In the genomic region with DNA sequence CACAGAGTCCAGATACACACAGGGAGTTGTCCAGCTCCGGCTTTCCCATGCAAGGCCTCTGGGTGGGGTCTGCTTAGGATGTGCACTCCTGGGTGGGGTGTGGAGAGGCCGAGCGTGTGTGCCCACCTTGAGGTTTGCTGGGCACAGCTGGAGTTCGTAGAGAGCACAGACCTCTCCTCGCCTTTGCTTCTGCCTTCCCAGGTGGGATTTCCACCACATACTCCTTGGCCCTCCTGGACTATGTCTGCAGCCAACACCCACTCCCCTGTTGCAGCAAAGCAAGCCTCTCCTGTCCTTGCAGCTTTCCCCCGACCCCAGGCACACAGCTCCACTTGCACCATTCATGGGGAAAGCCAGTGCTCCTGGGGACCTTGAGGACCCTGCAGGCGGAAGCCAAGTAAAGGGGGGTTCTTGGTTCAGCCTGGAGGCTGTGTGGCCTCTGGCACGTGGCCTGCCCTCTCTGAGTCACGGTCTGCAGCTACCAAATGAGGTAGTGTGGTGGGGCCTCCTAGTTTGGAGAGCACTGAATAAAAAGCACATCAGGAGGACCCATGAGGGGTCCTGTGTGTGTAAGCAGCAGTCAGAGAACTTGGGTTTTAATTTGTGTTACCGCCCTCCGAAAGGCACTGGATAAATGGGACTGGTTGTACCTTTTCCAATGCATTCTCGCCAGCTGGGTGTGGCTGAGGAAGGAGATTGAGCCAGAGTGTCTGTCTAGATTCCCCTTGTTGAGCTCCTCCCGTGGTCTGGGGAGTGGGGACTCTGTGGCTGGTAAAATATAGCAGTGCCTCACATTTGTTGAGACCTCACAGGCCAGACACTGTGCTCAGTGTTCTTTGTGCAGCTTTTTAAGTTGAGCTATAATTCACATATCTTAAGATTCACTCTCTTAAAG, we compare ENCODE assay signal across 13 cellular contexts. TPM values are rescaled to one million over a fixed set of nuclear protein-coding genes. Genes with fewer than 3 reads are reported as not detected.
DNase-seq lines count a peak whose midpoint lies in the region; ATAC-seq and TF ChIP-seq lines count a peak whose summit lies in the region.
"Had no signal": no experiment of that assay in that cellular context is flagged by ENCODE, and none has a peak within 500 bp of the region (broad histone marks: within the 10 kb centered on the region; RNA-seq: fewer than 3 reads in every experiment).

No MANE protein-coding gene starts in this region.

- H3K4me3 Mint-ChIP-seq in activated T-cell treated with anti-CD3 and anti-CD28 coated beads, Interleukin-2, amount 50 U/mL, for 4 hours = no peak overlapping the region
- H3K4me3 Mint-ChIP-seq: neural crest cell had no signal

- intact Hi-C loops in dorsolateral prefrontal cortex (cut with DNase I) (loop anchor here in 1 of 2 donors (10.0 kb wide), 1 partner anchor 61 kb away; no protein-coding TSS in a partner anchor), stomach (cut with DNase I; ENCODE audit: low total_unique reads) (no loop called here)

- peaks cover 26% of the 10 kb centered on the region for H3K36me3 Mint-ChIP-seq in activated T-cell treated with anti-CD3 and anti-CD28 coated beads, Interleukin-2, amount 50 U/mL, for 4 hours (ENCODE audit: insufficient read depth)

- H3K4me1 ChIP-seq in stomach = peaks cover 53 to 81% (median 76%) of the 10 kb centered on the region in 4 donors

- no peak overlapping the region for H3K4me3 ChIP-seq in dorsolateral prefrontal cortex
- no peak overlapping the region for H3K4me3 ChIP-seq in stomach

- TF ChIP-seq POLR2A in stomach (IDR thresholded peaks at IDR 0.05) = no peak

- H3K9me3 Mint-ChIP-seq in activated T-cell treated with anti-CD3 and anti-CD28 coated beads, Interleukin-2, amount 50 U/mL, for 4 hours = peaks cover 10% of the 10 kb centered on the region
- H3K9me3 Mint-ChIP-seq: neural crest cell had no signal

- no peak for ATAC-seq in activated T-cell treated with anti-CD3 and anti-CD28 coated beads, Interleukin-2, amount 50 U/mL, for 4 hours

- H3K36me3 ChIP-seq in stomach = peaks cover 17 to 50% (median 41%) of the 10 kb centered on the region in 4 donors

- H3K27me3 ChIP-seq in dorsolateral prefrontal cortex = no peaks in the 10 kb centered on the region
- H3K27me3 ChIP-seq in stomach = no peaks in the 10 kb centered on the region

- H3K4me1 Mint-ChIP-seq in activated T-cell treated with anti-CD3 and anti-CD28 coated beads, Interleukin-2, amount 50 U/mL, for 4 hours (ENCODE audit: low read depth) = peaks cover 57% of the 10 kb centered on the region

- DNase-seq in AG08395 (ENCODE audit: low spot score) = peak; percentile 25
- peak; percentile 29 for DNase-seq in LHCN-M2 (ENCODE audit: low read depth)
- peak in 4 of 10 donors; percentile 12 to 22 (median 18) for DNase-seq in dorsolateral prefrontal cortex
- peak; percentile 39 for DNase-seq in mesenteric fat pad (ENCODE audit: low spot score)
- no peak for DNase-seq in activated T-cell treated with anti-CD3 and anti-CD28 coated beads, Interleukin-2, amount 50 U/mL, for 4 hours
- no peak for DNase-seq in AG08396 (ENCODE audit: low spot score)
- DNase-seq in stomach = no peak
- no peak for DNase-seq in HT-29 (ENCODE audit: low spot score)
- DNase-seq: kidney glomerular epithelial cell, NCI-H524 treated with DMSO at 0.1 percent for 48 hours, SIG-M5, WERI-Rb-1 had no signal

- no peaks in the 10 kb centered on the region for H3K9me3 ChIP-seq in stomach

- TF ChIP-seq CTCF in dorsolateral prefrontal cortex (IDR thresholded peaks at IDR 0.05 in 54 of 56, conservative IDR thresholded peaks at IDR 0.05 in 2 of 56; ENCODE audit: low read depth in 1 of 56, partially characterized antibody in 56 of 56) = no peak
- TF ChIP-seq CTCF in stomach (IDR thresholded peaks at IDR 0.05) = no peak

- no peaks in the 10 kb centered on the region for H3K27me3 Mint-ChIP-seq in activated T-cell treated with anti-CD3 and anti-CD28 coated beads, Interleukin-2, amount 50 U/mL, for 4 hours (ENCODE audit: low read depth)

- no peak for TF ChIP-seq EP300 in stomach (IDR thresholded peaks at IDR 0.05)

- WGBS in stomach, 5 donors = 70 to 80% (median 76%) methylated on average over 12 to 13 of the region's 13 CpGs

- peak overlapping the region in 47 of 59 donors; percentile 2 to 81 (median 57) for H3K27ac ChIP-seq in dorsolateral prefrontal cortex
- peak overlapping the region in 1 of 5 donors; percentile 10 for H3K27ac ChIP-seq in stomach
- H3K27ac ChIP-seq: WERI-Rb-1 had no signal

RNA-seq across cellular contexts. Expression of a gene that starts 31.6 kb away (rescaled TPM):
- 198 and 224 TPM in 2 replicates for total RNA-seq in LHCN-M2 (2014; rRNA removed)
- 296 TPM for polyA plus RNA-seq in LHCN-M2 (2012)
- total RNA-seq in dorsolateral prefrontal cortex = 100 to 1,000 TPM; 402 to 682 (median 476) TPM
- total RNA-seq in mesenteric fat pad = 293 TPM
- 100 to 1,000 TPM; 121 to 132 (median 132) TPM for total RNA-seq in activated T-cell treated with anti-CD3 and anti-CD28 coated beads, Interleukin-2, amount 50 U/mL, for 4 hours
- 100 to 1,000 TPM; 145 to 518 (median 261) TPM for total RNA-seq in stomach
- polyA plus RNA-seq in stomach = 100 to 1,000 TPM in 2 of 3 donors, 10 to 100 TPM in 1; 80.2 to 123 (median 114) TPM
- 147 and 162 TPM in 2 replicates for total RNA-seq in HT-29 (2014; rRNA removed; shearing (Covaris generic))

Comparison
In these comparisons a context has a peak if more than half of its experiments do, and no peak if none do; other contexts are left out.
1. DNase-seq: peak in AG08395 (single experiment), LHCN-M2 (single experiment) and mesenteric fat pad (single experiment); none in activated T-cell treated with anti-CD3 and anti-CD28 coated beads, Interleukin-2, amount 50 U/mL, for 4 hours (single experiment), AG08396 (single experiment), stomach (single experiment) and HT-29 (single experiment).